In genomic region chr4:13544556-13545393, GRCh38 we compare ENCODE assay signal across 7 cellular contexts. TPM values are rescaled to one million over a fixed set of nuclear protein-coding genes. Genes with fewer than 3 reads are reported as not detected.
DNase-seq lines count a peak whose midpoint lies in the region; TF ChIP-seq lines count a peak whose summit lies in the region.

No MANE protein-coding gene starts in this region.

- H3K4me3 Mint-ChIP-seq in chondrocyte (ENCODE audit: unreplicated experiment): peak overlapping the region; percentile 79

- H3K9me3 Mint-ChIP-seq in chondrocyte (ENCODE audit: low read depth): no peaks in the 10 kb centered on the region

- peaks cover 31% of the 10 kb centered on the region for H3K4me1 Mint-ChIP-seq in chondrocyte (ENCODE audit: low read depth)

- peaks cover 2% of the 10 kb centered on the region for H3K36me3 Mint-ChIP-seq in chondrocyte (ENCODE audit: low read depth)

- TF ChIP-seq CTCF in LNCaP clone FGC (IDR thresholded peaks at IDR 0.05; ENCODE audit: control insufficient read depth, extremely low read depth, insufficient read depth) (no peak), chondrocyte (IDR thresholded peaks at IDR 0.05) (no peak)

- peak overlapping the region; percentile 56 for H3K4me3 ChIP-seq in LNCaP clone FGC (ENCODE audit: low read depth, low read length)

- DNase-seq in GF-D8 (lab: John Stamatoyannopoulos, UW): peak; percentile 74
- peak; percentile 85 for DNase-seq in H4 (ENCODE audit: low spot score)
- peak; percentile 34 for DNase-seq in LNCaP clone FGC (ENCODE audit: low read depth)
- DNase-seq in SIG-M5 (lab: John Stamatoyannopoulos, UW): peak; percentile 3
- peak; percentile 95 for DNase-seq in chondrocyte (ENCODE audit: low spot score)
- peak; percentile 55 for DNase-seq in kidney glomerular epithelial cell (lab: John Stamatoyannopoulos, UW)
- DNase-seq in stimulated activated CD4-positive, alpha-beta T cell treated with anti-CD3 and anti-CD28 coated beads, Interleukin-15, amount 100 ng/mL, for 48 hours (ENCODE audit: low read depth in 2 of 2): peak; percentile 30 to 41

- peak overlapping the region; percentile 74 for H3K27ac Mint-ChIP-seq in chondrocyte (ENCODE audit: unreplicated experiment)

- peaks cover 35% of the 10 kb centered on the region for H3K27me3 Mint-ChIP-seq in chondrocyte (ENCODE audit: low read depth)

RNA-seq across cellular contexts. Expression of gene NKX3-2, which starts 0.5 kb away (rescaled TPM):
- 0.04 and 0.66 TPM in 2 replicates for total RNA-seq in H4 (2014; rRNA removed; shearing (Covaris generic))
- total RNA-seq in chondrocyte: 2.4 to 4.9 TPM (median 3.4 TPM) in 3 replicates

Comparison
In these comparisons a context has a peak if more than half of its experiments do, and no peak if none do; other contexts are left out.
1. Peak in every context shown above with its lines: DNase-seq and H3K4me3 ChIP-seq.
2. DNase-seq: peak in every context shown above with its lines; median percentile 95 in chondrocyte; 85 in H4; 74 in GF-D8; 55 in kidney glomerular epithelial cell; 36 in stimulated activated CD4-positive, alpha-beta T cell treated with anti-CD3 and anti-CD28 coated beads, Interleukin-15, amount 100 ng/mL, for 48 hours; 34 in LNCaP clone FGC; 3 in SIG-M5.